Comparison of ENCODE assay signal across 9 cellular contexts in the genomic region with DNA sequence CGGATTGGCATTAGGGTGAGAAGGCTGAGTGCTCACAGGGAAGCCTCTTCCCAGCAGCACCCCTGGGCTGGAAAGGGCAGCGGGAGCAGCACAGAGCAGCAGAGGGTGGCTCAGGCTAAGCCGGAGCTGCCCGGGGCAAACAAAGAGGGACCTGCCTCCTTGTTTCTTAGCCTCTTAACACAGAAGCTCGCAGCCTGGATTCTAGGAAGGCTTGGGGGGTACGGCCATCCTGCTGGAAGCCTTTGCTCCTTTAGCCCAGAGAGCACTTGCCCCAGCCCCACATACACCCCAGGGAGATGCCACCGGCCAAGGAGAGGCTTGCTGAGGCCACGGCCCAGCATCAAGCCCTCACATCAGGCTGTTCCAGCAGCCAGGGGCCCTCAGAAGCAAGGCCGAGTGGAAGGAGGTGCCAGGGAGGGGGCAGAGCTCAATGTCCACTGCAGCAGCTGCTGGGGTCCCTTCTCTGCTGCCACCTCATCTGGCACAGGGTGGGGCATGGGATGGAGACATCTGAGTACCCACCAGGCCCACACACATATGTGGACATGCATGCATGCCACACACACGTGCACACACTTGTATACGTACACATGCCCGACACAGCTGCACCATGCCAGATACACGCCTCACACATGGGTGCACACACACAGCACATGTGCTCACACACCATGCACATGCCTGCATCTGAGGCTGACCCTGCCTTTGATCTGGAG. TPM values are rescaled to one million over a fixed set of nuclear protein-coding genes. Genes with fewer than 3 reads are reported as not detected.
DNase-seq lines count a peak whose midpoint lies in the region; ATAC-seq and TF ChIP-seq lines count a peak whose summit lies in the region.
"Had no signal": no experiment of that assay in that cellular context is flagged by ENCODE, and none has a peak within 500 bp of the region (broad histone marks: within the 10 kb centered on the region; RNA-seq: fewer than 3 reads in every experiment).

No MANE protein-coding gene starts in this region.

- H3K27ac Mint-ChIP-seq in WTC11: no peak overlapping the region

- no peak overlapping the region for H3K4me2 ChIP-seq in DND-41 (ENCODE audit: insufficient read depth, low read length)

- no peaks in the 10 kb centered on the region for H3K27me3 ChIP-seq in DND-41 (ENCODE audit: insufficient read depth, low read length, poor library complexity)
- H3K27me3 ChIP-seq in rectal smooth muscle tissue (ENCODE audit: control insufficient read depth, insufficient read depth, low read length): no peaks in the 10 kb centered on the region

- peaks cover 8% of the 10 kb centered on the region; the same call in 1 of the 2 replicates for H3K79me2 ChIP-seq in DND-41 (ENCODE audit: insufficient read depth, low read length)

- POLR2A ChIA-PET in WTC11 (lab: Charles Lee): no interaction called here

- H3K4me1 ChIP-seq in DND-41 (ENCODE audit: insufficient read depth, low read length) (no peaks in the 10 kb centered on the region), rectal smooth muscle tissue (ENCODE audit: control insufficient read depth, insufficient read depth, low read length) (peaks cover 23% of the 10 kb centered on the region)

- peaks cover 5% of the 10 kb centered on the region for H3K9me3 Mint-ChIP-seq in WTC11

- no peak overlapping the region for H2AFZ ChIP-seq in DND-41 (ENCODE audit: low read depth, low read length)

- CTCF ChIA-PET in WTC11 (lab: Charles Lee): no interaction called here

- TF ChIP-seq CTCF in DND-41 (IDR thresholded peaks at IDR 0.05; ENCODE audit: borderline replicate concordance, extremely low read depth, low read length, poor library complexity, severe bottlenecking) (no peak), WTC11 (IDR thresholded peaks at IDR 0.05) (no peak)

- H3K4me3 ChIP-seq in DND-41 (ENCODE audit: low read depth in 1 of 2, low read length in 2 of 2): no peak overlapping the region
- peak overlapping the region; percentile 11 for H3K4me3 ChIP-seq in rectal smooth muscle tissue (ENCODE audit: low read length)

- peak; percentile 3 for DNase-seq in DND-41
- peak; percentile 7 for DNase-seq in WTC11 (ENCODE audit: low spot score)
- DNase-seq in cardiac septum (ENCODE audit: low spot score): peak; percentile 67
- DNase-seq in RKO (ENCODE audit: low spot score): no peak
- no peak for DNase-seq in activated CD4-positive, CD25-positive, alpha-beta regulatory T cell treated with anti-CD3 and anti-CD28 coated beads, Interleukin-2, amount 50 U/mL, for 72 hours
- DNase-seq: DMS79 treated with DMSO at 0.1 percent for 48 hours had no signal

- H3K36me3 Mint-ChIP-seq in WTC11: no peaks in the 10 kb centered on the region

- H3K9me3 ChIP-seq in DND-41 (ENCODE audit: insufficient read depth, low read length, severe bottlenecking): no peaks in the 10 kb centered on the region

- H3K27me3 Mint-ChIP-seq in WTC11 (ENCODE audit: low read depth): peaks cover 4% of the 10 kb centered on the region; the same call in 1 of the 2 replicates

- ATAC-seq in DND-41 (ENCODE audit: insufficient read depth, low read depth) (no peak; the same call in 2 of the 3 replicates), WTC11 (no peak), HG03457 (IDR thresholded peaks at IDR 0.05; ENCODE audit: unreplicated experiment) (no peak), HG02759 (IDR thresholded peaks at IDR 0.05; ENCODE audit: unreplicated experiment) (no peak)

- no peak overlapping the region for H3K4me3 Mint-ChIP-seq in WTC11

- intact Hi-C loops in cardiac septum (cut with DNase I): loop anchor here (2.0 kb wide), 1 partner anchor 14 kb away; no protein-coding TSS in a partner anchor

- H4K20me1 ChIP-seq in DND-41 (ENCODE audit: insufficient read depth, low read length): no peaks in the 10 kb centered on the region

- H3K4me1 Mint-ChIP-seq in WTC11: no peaks in the 10 kb centered on the region

- H3K36me3 ChIP-seq in DND-41 (ENCODE audit: insufficient read depth, low read length) (peaks cover 17% of the 10 kb centered on the region), rectal smooth muscle tissue (ENCODE audit: control insufficient read depth, insufficient read depth, low read length) (no peaks in the 10 kb centered on the region)

- H3K27ac ChIP-seq in DND-41 (ENCODE audit: low read length): peak overlapping the region; percentile 12; the same call in 1 of the 2 replicates
- H3K27ac ChIP-seq in rectal smooth muscle tissue (ENCODE audit: low read depth, low read length): peak overlapping the region; percentile 95

- no peak overlapping the region for H3K9ac ChIP-seq in DND-41 (ENCODE audit: low read depth, low read length)
- no peak overlapping the region for H3K9ac ChIP-seq in rectal smooth muscle tissue (ENCODE audit: low read length)

TF ChIP-seq in WTC11, 78 proteins besides CTCF, POLR2A, EP300 and RAD21:
- TF ChIP-seq SP1 (CRISPR knock-in tag; conservative IDR thresholded peaks at IDR 0.05) (no peak), NR1H2 (CRISPR knock-in tag; IDR thresholded peaks at IDR 0.05) (no peak), ZNF396 (CRISPR knock-in tag; IDR thresholded peaks at IDR 0.05; ENCODE audit: borderline replicate concordance) (no peak), NFYB (CRISPR knock-in tag; conservative IDR thresholded peaks at IDR 0.05; ENCODE audit: low read depth) (no peak), TEAD1 (CRISPR knock-in tag; IDR thresholded peaks at IDR 0.05) (no peak), OVOL2 (CRISPR knock-in tag; IDR thresholded peaks at IDR 0.05; ENCODE audit: borderline replicate concordance) (no peak), HMGXB4 (CRISPR knock-in tag; IDR thresholded peaks at IDR 0.05) (no peak), ELF4 (CRISPR knock-in tag; IDR thresholded peaks at IDR 0.05; ENCODE audit: low read depth) (no peak), ERG (CRISPR knock-in tag; IDR thresholded peaks at IDR 0.05) (no peak), ZNF219 (CRISPR knock-in tag; IDR thresholded peaks at IDR 0.05; ENCODE audit: borderline replicate concordance) (no peak), JAZF1 (CRISPR knock-in tag; IDR thresholded peaks at IDR 0.05) (no peak), GTF2I (CRISPR knock-in tag; conservative IDR thresholded peaks at IDR 0.05) (no peak), HMGA2 (CRISPR knock-in tag; IDR thresholded peaks at IDR 0.05) (no peak), MYBL2 (CRISPR knock-in tag; IDR thresholded peaks at IDR 0.05) (no peak)
- TF ChIP-seq, protein P1, sequence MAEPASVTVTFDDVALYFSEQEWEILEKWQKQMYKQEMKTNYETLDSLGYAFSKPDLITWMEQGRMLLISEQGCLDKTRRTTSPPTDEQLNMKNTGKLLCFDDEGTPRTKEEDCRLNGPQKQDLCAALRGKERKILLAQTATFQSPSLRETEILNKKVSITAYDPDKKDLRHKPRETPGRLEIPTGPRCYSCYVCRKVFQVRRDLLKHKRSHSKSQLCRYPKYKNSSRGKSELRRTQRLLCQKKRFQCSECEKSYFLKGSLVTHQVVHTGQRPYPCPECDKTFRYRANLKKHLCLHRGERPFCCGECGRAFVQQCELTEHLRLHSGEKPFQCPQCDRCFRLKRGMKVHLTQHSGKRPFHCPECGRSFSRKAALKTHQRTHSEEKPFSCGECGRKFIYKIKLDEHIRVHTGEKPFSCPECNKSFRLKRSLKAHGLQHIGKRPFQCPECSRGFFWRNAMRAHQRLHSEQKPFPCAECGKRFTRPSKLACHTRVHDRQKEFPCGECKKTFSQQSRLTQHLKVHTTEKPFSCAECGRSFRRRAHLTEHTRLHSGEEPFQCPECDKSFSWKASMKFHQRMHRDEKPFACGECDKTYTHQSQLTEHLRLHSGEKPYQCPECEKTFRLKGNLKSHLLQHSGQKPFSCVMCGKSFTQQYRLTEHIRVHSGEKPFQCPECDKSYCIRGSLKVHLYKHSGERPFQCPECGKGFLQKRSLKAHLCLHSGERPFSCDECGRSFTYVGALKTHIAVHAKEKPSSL (CRISPR knock-in tag; conservative IDR thresholded peaks at IDR 0.05): no peak

RNA-seq across cellular contexts. Expression of gene SPON2, which starts 20.3 kb away (rescaled TPM):
- total RNA-seq in WTC11 (2021) (4.9 to 6.6 TPM (median 5.3 TPM) in 3 replicates), cardiac septum (19.8 TPM)

RNA-seq across cellular contexts. Expression of gene CTBP1, which starts 56.3 kb away (rescaled TPM):
- 143 to 167 TPM (median 159 TPM) in 3 replicates for total RNA-seq in WTC11 (2021)
- 129 TPM for total RNA-seq in cardiac septum

Comparison
In these comparisons a context has a peak if more than half of its experiments do, and no peak if none do; other contexts are left out.
1. DNase-seq: peak in DND-41 (single experiment), WTC11 (single experiment) and cardiac septum (single experiment); none in RKO (single experiment) and activated CD4-positive, CD25-positive, alpha-beta regulatory T cell treated with anti-CD3 and anti-CD28 coated beads, Interleukin-2, amount 50 U/mL, for 72 hours (single experiment).